ENCODE assay signal across 8 cellular contexts in the genomic region with DNA sequence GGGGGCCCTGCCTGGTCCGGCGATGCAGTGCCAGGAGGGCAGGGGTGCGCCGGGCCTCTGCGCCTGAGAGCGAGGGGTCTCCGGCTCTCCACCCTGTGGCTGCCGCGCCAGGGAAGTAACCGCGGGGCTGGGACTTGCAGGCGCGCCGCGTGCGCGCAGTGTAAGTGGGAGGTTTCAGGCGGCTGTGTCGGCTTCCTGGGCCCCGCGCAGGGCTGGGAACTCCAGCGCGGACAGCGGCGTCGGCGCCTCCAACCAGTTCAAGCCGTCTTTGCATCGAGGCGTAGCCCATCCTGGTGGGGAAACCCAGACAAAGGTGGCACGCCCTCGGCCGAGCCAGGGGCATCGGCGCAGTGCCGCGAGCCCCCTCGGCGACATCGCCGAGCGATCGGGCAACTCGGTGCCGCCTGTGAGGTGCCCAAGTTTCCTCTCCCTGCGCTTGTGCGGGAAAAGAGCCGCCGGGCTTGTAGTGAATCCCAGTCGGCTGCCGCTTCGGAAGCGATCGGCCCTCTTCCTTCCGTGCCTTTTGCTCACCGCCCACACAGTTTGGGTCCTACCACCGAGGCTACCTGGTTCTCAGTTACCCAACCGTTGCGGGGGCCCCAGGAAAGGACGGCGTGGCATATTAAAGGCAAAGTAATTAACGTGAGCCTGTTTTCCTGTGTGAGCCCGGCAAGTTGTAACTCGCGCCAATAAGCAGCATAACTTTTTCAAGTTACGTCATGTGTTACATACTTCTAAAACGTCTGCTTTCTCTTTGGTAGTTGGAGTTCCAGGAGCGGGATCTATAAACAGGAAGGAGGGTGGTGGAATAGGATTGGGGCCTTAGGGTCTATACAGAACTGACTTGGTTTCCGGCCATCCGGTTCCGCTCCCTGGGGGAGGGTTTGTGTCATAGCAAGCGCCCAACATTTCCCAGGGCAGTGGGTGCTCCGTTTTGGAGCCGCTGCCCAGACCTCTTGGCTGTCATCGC. TPM values are rescaled to one million over a fixed set of nuclear protein-coding genes. Genes with fewer than 3 reads are reported as not detected.
DNase-seq lines count a peak whose midpoint lies in the region; ATAC-seq and TF ChIP-seq lines count a peak whose summit lies in the region.

No MANE protein-coding gene starts in this region.

- DNase-seq in COR-L47 (lab: John Stamatoyannopoulos, UW): peak; percentile 74
- peak in 64 of 76 experiments; percentile 1 to 66 (median 38) for DNase-seq in HUDEP-2 (lab: John Stamatoyannopoulos, UW; ENCODE audit: unreplicated experiment in 76 of 76)
- peak; percentile 74 to 83 for DNase-seq in SJSA1 (ENCODE audit: low read depth in 1 of 2, low spot score in 2 of 2)
- DNase-seq in activated naive CD4-positive, alpha-beta T cell treated with anti-CD3 and anti-CD28 coated beads, Interleukin-2, amount 10 ng/mL, durations not matched to agents 7 days and 5 days: peak; percentile 76
- peak; percentile 46 for DNase-seq in globus pallidus (ENCODE audit: low spot score)
- DNase-seq in omental fat pad (ENCODE audit: low spot score): peak; percentile 35

- peak overlapping the region; percentile 94 for H3K27ac ChIP-seq in SJSA1
- peak overlapping the region; percentile 81 for H3K27ac ChIP-seq in thymus (ENCODE audit: low read depth)

- ATAC-seq in GM21360 (IDR thresholded peaks at IDR 0.05; ENCODE audit: unreplicated experiment) (peak; percentile 41), omental fat pad (ENCODE audit: low FRiP score) (peak; percentile 83)

- H3K27ac Mint-ChIP-seq in activated naive CD4-positive, alpha-beta T cell treated with anti-CD3 and anti-CD28 coated beads, Interleukin-2, amount 10 ng/mL, durations not matched to agents 7 days and 5 days: peak overlapping the region; percentile 83

- WGBS in thymus: under 1% methylated on average over 75 of the region's 75 CpGs

- H3K4me3 Mint-ChIP-seq in activated naive CD4-positive, alpha-beta T cell treated with anti-CD3 and anti-CD28 coated beads, Interleukin-2, amount 10 ng/mL, durations not matched to agents 7 days and 5 days: peak overlapping the region; percentile 92

- peaks cover 10% of the 10 kb centered on the region for H3K27me3 Mint-ChIP-seq in activated naive CD4-positive, alpha-beta T cell treated with anti-CD3 and anti-CD28 coated beads, Interleukin-2, amount 10 ng/mL, durations not matched to agents 7 days and 5 days

- no peaks in the 10 kb centered on the region for H3K9me3 Mint-ChIP-seq in activated naive CD4-positive, alpha-beta T cell treated with anti-CD3 and anti-CD28 coated beads, Interleukin-2, amount 10 ng/mL, durations not matched to agents 7 days and 5 days

- H3K36me3 Mint-ChIP-seq in activated naive CD4-positive, alpha-beta T cell treated with anti-CD3 and anti-CD28 coated beads, Interleukin-2, amount 10 ng/mL, durations not matched to agents 7 days and 5 days: peaks cover 2% of the 10 kb centered on the region

- CTCF ChIA-PET in activated naive CD4-positive, alpha-beta T cell treated with anti-CD3 and anti-CD28 coated beads, Interleukin-2, amount 10 ng/mL, durations not matched to agents 7 days and 5 days (lab: Charles Lee): interaction anchor here (0.6 to 1.2 kb wide), 2 partner anchors 200 to 211 kb away, joined by 3 to 5 read pairs; no protein-coding TSS in a partner anchor

- H3K4me3 ChIP-seq in SJSA1 (peak overlapping the region; percentile 80), thymus (ENCODE audit: low read length) (peak overlapping the region; percentile 95)

- TF ChIP-seq CTCF in omental fat pad (IDR thresholded peaks at IDR 0.05): no peak

- H3K36me3 ChIP-seq in SJSA1: peaks cover 11% of the 10 kb centered on the region
- no peaks in the 10 kb centered on the region for H3K36me3 ChIP-seq in thymus (ENCODE audit: control insufficient read depth, insufficient read depth)

- H3K27me3 ChIP-seq in SJSA1 (replicated peaks) (no peaks in the 10 kb centered on the region), thymus (ENCODE audit: control insufficient read depth, insufficient read depth) (no peaks in the 10 kb centered on the region)

- H3K4me1 Mint-ChIP-seq in activated naive CD4-positive, alpha-beta T cell treated with anti-CD3 and anti-CD28 coated beads, Interleukin-2, amount 10 ng/mL, durations not matched to agents 7 days and 5 days: peaks cover 53% of the 10 kb centered on the region

- H3K4me1 ChIP-seq in SJSA1 (replicated peaks) (peaks cover 23% of the 10 kb centered on the region), thymus (ENCODE audit: control insufficient read depth, insufficient read depth, low read length) (peaks cover 19% of the 10 kb centered on the region)

- H3K9me3 ChIP-seq in SJSA1 (replicated peaks) (no peaks in the 10 kb centered on the region), thymus (ENCODE audit: control insufficient read depth) (no peaks in the 10 kb centered on the region)

RNA-seq across cellular contexts. Expression of a gene that starts 1.2 kb away (rescaled TPM):
- 4.3 and 6.3 TPM in 2 replicates for total RNA-seq in SJSA1 (2014; rRNA removed; shearing (Covaris generic))
- 10 to 100 TPM in 3 of 4 donors, 1 to 10 TPM in 1; 9.7 to 43.7 (median 16.5) TPM for total RNA-seq in omental fat pad
- polyA plus RNA-seq in thymus: 9.1 TPM

Comparison
In these comparisons a context has a peak if more than half of its experiments do, and no peak if none do; other contexts are left out.
1. Peak in every context shown above with its lines: DNase-seq, ATAC-seq, H3K4me3 ChIP-seq and H3K27ac ChIP-seq.